ENCODE assay signal across 8 cellular contexts in genomic region chr19:42325308-42325895, GRCh38.
A peak's percentile ranks its signal among the peaks of the same experiment; 100 is the strongest.
DNase-seq lines count a peak whose midpoint lies in the region; ATAC-seq lines count a peak whose summit lies in the region.

Gene MEGF8 (plus strand): TSS chr19:42325635. CDS start chr19:42326244, 609 bp downstream.

- peaks cover 27 to 30% of the 10 kb centered on the region in 2 donors for H3K4me1 Mint-ChIP-seq in effector memory CD8-positive, alpha-beta T cell (ENCODE audit: low read depth in 2 of 2)

- H3K9me3 Mint-ChIP-seq in effector memory CD8-positive, alpha-beta T cell = no peaks in the 10 kb centered on the region

- peak within 1 kb of the TSS; percentile 96 to 98 for H3K4me3 Mint-ChIP-seq in effector memory CD8-positive, alpha-beta T cell

- peaks cover 4% of the 10 kb centered on the region for H3K36me3 Mint-ChIP-seq in effector memory CD8-positive, alpha-beta T cell (ENCODE audit: insufficient read depth)

- DNase-seq in COLO668 (lab: John Stamatoyannopoulos, UW; ENCODE audit: unreplicated experiment) = peak; percentile 98
- DNase-seq in HS-27A (ENCODE audit: low read depth) = peak; percentile 100
- DNase-seq in NK-92 (lab: John Stamatoyannopoulos, UW; ENCODE audit: unreplicated experiment) = peak; percentile 90
- DNase-seq in activated CD8-positive, alpha-beta memory T cell treated with anti-CD3 and anti-CD28 coated beads for 4 hours (ENCODE audit: low read depth in 2 of 2) = peak; percentile 97 to 98
- peak; percentile 98 to 99 (median 98) for DNase-seq in effector memory CD8-positive, alpha-beta T cell
- DNase-seq in medulla oblongata (ENCODE audit: extremely low spot score) = peak; percentile 99
- peak; percentile 97 for DNase-seq in stimulated activated CD8-positive, alpha-beta memory T cell treated with anti-CD3 and anti-CD28 coated beads, Interleukin-12 subunit alpha, Interleukin-12 subunit beta, amount 100 ng/mL, for 1 hour (ENCODE audit: low read depth)

- peak within 1 kb of the TSS; percentile 83 to 93 for H3K27ac Mint-ChIP-seq in effector memory CD8-positive, alpha-beta T cell

- H3K27me3 Mint-ChIP-seq in effector memory CD8-positive, alpha-beta T cell = peaks cover 6 to 20% of the 10 kb centered on the region in 2 donors

- peak; percentile 90 for ATAC-seq in GM19467 (IDR thresholded peaks at IDR 0.05; ENCODE audit: unreplicated experiment)
- ATAC-seq in effector memory CD8-positive, alpha-beta T cell (replicated peaks) = peak; percentile 90

Comparison
In these comparisons a context has a peak if more than half of its experiments do, and no peak if none do; other contexts are left out.
1. Peak in every context shown above with its lines: DNase-seq and ATAC-seq.